ENCODE assay signal across 1 cellular context in genomic region chr2:62539892-62540785, GRCh38.
TF ChIP-seq lines count a peak whose summit lies in the region.

No MANE protein-coding gene starts in this region.

TF ChIP-seq in HepG2, 621 proteins besides CTCF, POLR2A, EP300 and RAD21 (continued from another document and continues in another):
- TF ChIP-seq MED13 (CRISPR knock-in tag; IDR thresholded peaks at IDR 0.05) (peak; percentile 43; the same call in 1 of the 2 replicates), FOXA3 (CRISPR knock-in tag; IDR thresholded peaks at IDR 0.05) (peak; percentile 89), ZNF619 (CRISPR knock-in tag; IDR thresholded peaks at IDR 0.05) (no peak), HOXA3 (CRISPR knock-in tag; IDR thresholded peaks at IDR 0.05) (peak; percentile 14; the same call in 1 of the 2 replicates), ZNF782 (CRISPR knock-in tag; IDR thresholded peaks at IDR 0.05; ENCODE audit: borderline replicate concordance) (no peak), ZNF17 (CRISPR knock-in tag; IDR thresholded peaks at IDR 0.05) (no peak), MYNN (CRISPR knock-in tag; IDR thresholded peaks at IDR 0.05; ENCODE audit: low read depth) (no peak), ZMYM3 (CRISPR knock-in tag; IDR thresholded peaks at IDR 0.05) (peak; percentile 77), ZNF496 (CRISPR knock-in tag; IDR thresholded peaks at IDR 0.05; ENCODE audit: insufficient replicate concordance) (no peak), ZNF543 (CRISPR knock-in tag; IDR thresholded peaks at IDR 0.05) (peak; percentile 37; the same call in 1 of the 2 replicates), NONO (IDR thresholded peaks at IDR 0.05) (no peak), NONO (CRISPR knock-in tag; conservative IDR thresholded peaks at IDR 0.05) (no peak), KLF12 (CRISPR knock-in tag; IDR thresholded peaks at IDR 0.05; ENCODE audit: borderline replicate concordance) (no peak), ZNF564 (CRISPR knock-in tag; IDR thresholded peaks at IDR 0.05) (no peak), AHR (CRISPR knock-in tag; IDR thresholded peaks at IDR 0.05) (no peak; the same call in 1 of the 2 replicates), RCOR2 (CRISPR knock-in tag; IDR thresholded peaks at IDR 0.05) (peak; percentile 93), ZNF207 (IDR thresholded peaks at IDR 0.05; ENCODE audit: borderline replicate concordance) (no peak), CEBPB (IDR thresholded peaks at IDR 0.05; ENCODE audit: borderline replicate concordance, low read depth, low read length) (peak; percentile 38; the same call in 1 of the 2 replicates), ATAD3A (CRISPR knock-in tag; IDR thresholded peaks at IDR 0.05) (no peak), HIVEP1 (CRISPR knock-in tag; IDR thresholded peaks at IDR 0.05) (no peak), STAT6 (CRISPR knock-in tag; IDR thresholded peaks at IDR 0.05; ENCODE audit: borderline replicate concordance) (peak; percentile 76; the same call in 1 of the 2 replicates), ZSCAN20 (CRISPR knock-in tag; IDR thresholded peaks at IDR 0.05; ENCODE audit: borderline replicate concordance) (peak; percentile 16; the same call in 1 of the 2 replicates), CREB1 (IDR thresholded peaks at IDR 0.05) (no peak), CREB1 (CRISPR knock-in tag; IDR thresholded peaks at IDR 0.05) (peak; percentile 74), ZNF629 (CRISPR knock-in tag; conservative IDR thresholded peaks at IDR 0.05) (peak; percentile 5; the same call in 1 of the 2 replicates), NR2F6 (IDR thresholded peaks at IDR 0.05) (no peak), NR2F6 (CRISPR knock-in tag; IDR thresholded peaks at IDR 0.05) (peak; percentile 69; the same call in 1 of the 2 replicates), SALL1 (CRISPR knock-in tag; IDR thresholded peaks at IDR 0.05) (peak; percentile 43; the same call in 1 of the 2 replicates), IKZF5 (CRISPR knock-in tag; IDR thresholded peaks at IDR 0.05) (peak; percentile 70), PATZ1 (CRISPR knock-in tag; IDR thresholded peaks at IDR 0.05) (peak; percentile 49; the same call in 1 of the 2 replicates), ZNF878 (CRISPR knock-in tag; IDR thresholded peaks at IDR 0.05) (0 out of 2 replicates have a peak, but pooled peaks have one; percentile 59), SMC3 (IDR thresholded peaks at IDR 0.05; ENCODE audit: low read length) (0 out of 2 replicates have a peak, but pooled peaks have one; percentile 33), ZNF670 (CRISPR knock-in tag; IDR thresholded peaks at IDR 0.05; ENCODE audit: borderline replicate concordance) (0 out of 2 replicates have a peak, but pooled peaks have one; percentile 24), NR1H2 (CRISPR knock-in tag; IDR thresholded peaks at IDR 0.05; ENCODE audit: borderline replicate concordance, low read depth) (no peak), IKZF4 (CRISPR knock-in tag; IDR thresholded peaks at IDR 0.05; ENCODE audit: borderline replicate concordance, low read depth, not compliant biosample characterization) (no peak), BRD4 (CRISPR knock-in tag; IDR thresholded peaks at IDR 0.05) (peak; percentile 89), ZBTB42 (CRISPR knock-in tag; IDR thresholded peaks at IDR 0.05) (no peak), BRCA1 (CRISPR knock-in tag; IDR thresholded peaks at IDR 0.05) (no peak), ZNF335 (CRISPR knock-in tag; IDR thresholded peaks at IDR 0.05) (0 out of 2 replicates have a peak, but pooled peaks have one; percentile 43), KDM4B (CRISPR knock-in tag; IDR thresholded peaks at IDR 0.05) (peak; percentile 8; the same call in 1 of the 2 replicates), KDM5A (IDR thresholded peaks at IDR 0.05; ENCODE audit: borderline replicate concordance, low read length) (peak; percentile 45; the same call in 1 of the 2 replicates), AKNA (CRISPR knock-in tag; IDR thresholded peaks at IDR 0.05; ENCODE audit: borderline replicate concordance) (no peak), SIX4 (CRISPR knock-in tag; IDR thresholded peaks at IDR 0.05) (peak; percentile 77; the same call in 1 of the 2 replicates), JARID2 (CRISPR knock-in tag; IDR thresholded peaks at IDR 0.05; ENCODE audit: insufficient replicate concordance) (no peak), DNMT3B (CRISPR knock-in tag; conservative IDR thresholded peaks at IDR 0.05) (no peak), CSRNP1 (CRISPR knock-in tag; IDR thresholded peaks at IDR 0.05) (no peak), GABPA (IDR thresholded peaks at IDR 0.05; ENCODE audit: low read depth, low read length) (no peak), GABPA (CRISPR knock-in tag; IDR thresholded peaks at IDR 0.05; ENCODE audit: low read depth) (peak; percentile 12; the same call in 1 of the 2 replicates), FOXK1 (CRISPR knock-in tag; IDR thresholded peaks at IDR 0.05; ENCODE audit: borderline replicate concordance, low read depth) (peak; percentile 48; the same call in 1 of the 2 replicates), HOXD1 (CRISPR knock-in tag; IDR thresholded peaks at IDR 0.05) (no peak), MXD4 (CRISPR knock-in tag; IDR thresholded peaks at IDR 0.05) (no peak), KMT2B (CRISPR knock-in tag; IDR thresholded peaks at IDR 0.05) (peak; percentile 47; the same call in 1 of the 2 replicates), CREB3 (CRISPR knock-in tag; IDR thresholded peaks at IDR 0.05) (no peak), ZSCAN21 (CRISPR knock-in tag; IDR thresholded peaks at IDR 0.05; ENCODE audit: borderline replicate concordance) (no peak), GATAD2A (CRISPR knock-in tag; IDR thresholded peaks at IDR 0.05) (peak; percentile 97), HNF4A (CRISPR knock-in tag; IDR thresholded peaks at IDR 0.05) (peak; percentile 70), GATAD1 (CRISPR knock-in tag; IDR thresholded peaks at IDR 0.05) (peak; percentile 58; the same call in 1 of the 2 replicates), E2F1 (CRISPR knock-in tag; IDR thresholded peaks at IDR 0.05) (0 out of 2 replicates have a peak, but pooled peaks have one; percentile 41), PLRG1 (conservative IDR thresholded peaks at IDR 0.05) (no peak), KDM1A (CRISPR knock-in tag; IDR thresholded peaks at IDR 0.05) (0 out of 2 replicates have a peak, but pooled peaks have one; percentile 54)
